Comparison of ENCODE assay signal across 2 cellular contexts in the genomic region with DNA sequence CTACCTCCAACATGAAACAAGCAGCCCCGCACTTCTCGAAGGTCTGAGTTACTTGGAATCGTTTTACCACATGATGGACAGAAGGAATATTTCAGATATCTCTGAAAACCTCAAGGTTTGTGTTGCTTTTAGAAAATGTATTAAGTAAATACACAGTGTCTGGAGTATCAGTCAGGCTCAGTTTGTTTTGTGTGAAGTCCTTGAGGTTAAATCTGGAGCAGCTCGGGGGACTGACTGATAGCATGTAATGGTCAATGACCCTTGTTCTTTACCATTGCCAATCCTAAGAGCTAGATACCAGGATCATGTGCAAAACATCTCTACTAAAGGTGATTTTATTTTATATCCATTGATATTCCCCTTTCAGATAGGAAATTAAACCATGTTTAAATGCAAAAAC.
TF ChIP-seq lines count a peak whose summit lies in the region.

No MANE protein-coding gene starts in this region.

TF ChIP-seq in K562, 482 proteins besides CTCF, POLR2A, EP300 and RAD21:
- TF ChIP-seq ZNF408 (CRISPR knock-in tag; IDR thresholded peaks at IDR 0.05; ENCODE audit: low read depth) (no peak), MEIS2 (IDR thresholded peaks at IDR 0.05; ENCODE audit: partially characterized antibody) (peak; percentile 16), MBD2 (IDR thresholded peaks at IDR 0.05; ENCODE audit: borderline replicate concordance, low read depth) (no peak)

TF ChIP-seq in liver, 16 proteins besides CTCF, POLR2A, EP300 and RAD21:
- no peak for TF ChIP-seq HNF4A (conservative IDR thresholded peaks at IDR 0.05)
- TF ChIP-seq, protein P1, sequence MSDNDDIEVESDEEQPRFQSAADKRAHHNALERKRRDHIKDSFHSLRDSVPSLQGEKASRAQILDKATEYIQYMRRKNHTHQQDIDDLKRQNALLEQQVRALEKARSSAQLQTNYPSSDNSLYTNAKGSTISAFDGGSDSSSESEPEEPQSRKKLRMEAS (IDR thresholded peaks at IDR 0.05) = no peak
- peak; percentile 9 for TF ChIP-seq NR2F2 (IDR thresholded peaks at IDR 0.05)
- TF ChIP-seq RXRA (IDR thresholded peaks at IDR 0.05) = peak; percentile 49 to 60
